In genomic region chr10:43384252-43385221, GRCh38 we compare ENCODE assay signal across 15 cellular contexts. TPM values are rescaled to one million over a fixed set of nuclear protein-coding genes. Genes with fewer than 3 reads are reported as not detected.
DNase-seq lines count a peak whose midpoint lies in the region; ATAC-seq, FAIRE-seq and TF ChIP-seq lines count a peak whose summit lies in the region.
"Had no signal": no experiment of that assay in that cellular context is flagged by ENCODE, and none has a peak within 500 bp of the region (broad histone marks: within the 10 kb centered on the region; RNA-seq: fewer than 3 reads in every experiment).

No MANE protein-coding gene starts in this region.

- H2AFZ ChIP-seq in H1 (ENCODE audit: low read length), result no peak overlapping the region

- peaks cover 16 to 19% of the 10 kb centered on the region in 2 experiments for H4K20me1 ChIP-seq in H1 (replicated peaks in 1 of 2; ENCODE audit: control insufficient read depth in 1 of 2, insufficient read depth in 2 of 2, low read length in 2 of 2)

- H4K5ac ChIP-seq in H1 (ENCODE audit: insufficient read length, low read depth, low read length), result no peak overlapping the region

- TF ChIP-seq POLR2A in H1 (IDR thresholded peaks at IDR 0.05; ENCODE audit: control extremely low read depth in 1 of 2, low read depth in 2 of 2, low read length in 2 of 2), result peak in 1 of 2 experiments; percentile 70; a peak in 2 of 3 replicates

- no peak overlapping the region for H4K8ac ChIP-seq in H1 (ENCODE audit: extremely low read depth, insufficient read depth, low read length)

- ATAC-seq in psoas muscle, result peak; percentile 32 to 60 (median 44)
- ATAC-seq in GM18870 (IDR thresholded peaks at IDR 0.05; ENCODE audit: unreplicated experiment), result no peak
- no peak for ATAC-seq in GM21390 (IDR thresholded peaks at IDR 0.05; ENCODE audit: unreplicated experiment)

- POLR2A ChIA-PET in H1 (lab: Charles Lee; ENCODE audit: partially characterized antibody), result interaction anchor here (0.7 to 7.5 kb wide), 4 partner anchors 13 to 72 kb away, joined by 3 to 112 read pairs (median 5); partner anchors contain the start of gene HNRNPF

- no peak overlapping the region for H2BK120ac ChIP-seq in H1 (replicated peaks; ENCODE audit: low read depth, low read length)

- no peak overlapping the region for H3K18ac ChIP-seq in H1 (ENCODE audit: extremely low read depth, low read length)

- no peak overlapping the region for H3K56ac ChIP-seq in H1 (replicated peaks; ENCODE audit: insufficient read length, low read depth, low read length)

- no peak for FAIRE-seq in H1 (lab: Jason Lieb, UNC)

- no peaks in the 10 kb centered on the region for H3K9me3 ChIP-seq in H1 (ENCODE audit: insufficient read depth in 2 of 2, low read depth in 1 of 2, low read length in 1 of 2)
- no peaks in the 10 kb centered on the region for H3K9me3 ChIP-seq in psoas muscle
- no peaks in the 10 kb centered on the region for H3K9me3 ChIP-seq in BE2C

- H3K36me3 ChIP-seq in H1 (ENCODE audit: control insufficient read depth in 2 of 4, insufficient read depth in 4 of 4, low read length in 3 of 4) (peaks cover 19 to 42% (median 32%) of the 10 kb centered on the region in 4 experiments), psoas muscle (ENCODE audit: insufficient read depth in 1 of 2, low read depth in 1 of 2) (peaks cover 15 to 49% of the 10 kb centered on the region in 2 donors), BE2C (peaks cover 40% of the 10 kb centered on the region)

- no peak overlapping the region for H3K4ac ChIP-seq in H1 (replicated peaks; ENCODE audit: insufficient read length, low read depth, low read length)

- peak; percentile 45 for DNase-seq in NCI-H82 (lab: John Stamatoyannopoulos, UW)
- no peak for DNase-seq in NCI-H82 treated with DMSO at 0.1 percent for 48 hours (lab: John Stamatoyannopoulos, UW; ENCODE audit: unreplicated experiment)
- DNase-seq in M059J (ENCODE audit: low read depth), result peak; percentile 10
- no peak for DNase-seq in H1 (ENCODE audit: low read depth in 1 of 2, low spot score in 2 of 2)
- DNase-seq in psoas muscle, result peak in 1 of 2 donors; percentile 32
- DNase-seq in BE2C, result no peak
- DNase-seq: caudate nucleus, GF-D8, NCI-H2171 treated with DMSO at 0.1 percent for 48 hours, retina, SIG-M5 had no signal

- H3K27ac ChIP-seq in H1 (ENCODE audit: low read depth, low read length) (no peak overlapping the region), psoas muscle (no peak overlapping the region)

- H2BK20ac ChIP-seq in H1 (ENCODE audit: low read length), result no peak overlapping the region; the same call in 1 of the 2 replicates

- no peaks in the 10 kb centered on the region for H3K27me3 ChIP-seq in H1 (replicated peaks in 1 of 4; ENCODE audit: control insufficient read depth in 3 of 4, extremely low read depth in 1 of 4, insufficient read depth in 3 of 4, low read length in 3 of 4)
- H3K27me3 ChIP-seq in psoas muscle (ENCODE audit: insufficient read depth in 3 of 3, low read length in 2 of 3), result no peaks in the 10 kb centered on the region
- H3K27me3 ChIP-seq in BE2C, result no peaks in the 10 kb centered on the region

- H3K14ac ChIP-seq in H1 (ENCODE audit: insufficient read length), result no peak overlapping the region

- no peak for TF ChIP-seq RAD21 in H1 (IDR thresholded peaks at IDR 0.05 in 1 of 2, conservative IDR thresholded peaks at IDR 0.05 in 1 of 2; ENCODE audit: low read depth in 2 of 2, low read length in 2 of 2)

- no peak overlapping the region for H3K23ac ChIP-seq in H1 (ENCODE audit: insufficient read length)

- H2BK15ac ChIP-seq in H1 (ENCODE audit: low read length), result no peak overlapping the region

- H3K4me1 ChIP-seq in H1 (replicated peaks in 1 of 4; ENCODE audit: control insufficient read depth in 3 of 4, insufficient read depth in 4 of 4, low read length in 3 of 4) (no peaks in the 10 kb centered on the region; a peak in 1 of 7 replicates), psoas muscle (no peaks in the 10 kb centered on the region), BE2C (no peaks in the 10 kb centered on the region)

- TF ChIP-seq CTCF in H1 (IDR thresholded peaks at IDR 0.05; ENCODE audit: control extremely low read depth in 1 of 3, insufficient read depth in 1 of 3, low read depth in 1 of 3, low read length in 3 of 3) (no peak), psoas muscle (IDR thresholded peaks at IDR 0.05) (no peak), BE2C (IDR thresholded peaks at IDR 0.05; ENCODE audit: low read depth, low read length) (no peak)

- peaks cover 8% of the 10 kb centered on the region for H3K79me1 ChIP-seq in H1 (ENCODE audit: low read depth, low read length)

- intact Hi-C loops in psoas muscle (cut with DNase I), result no loop called here

- no peak for TF ChIP-seq EP300 in H1 (IDR thresholded peaks at IDR 0.05; ENCODE audit: borderline replicate concordance in 1 of 2, low read depth in 2 of 2, low read length in 2 of 2)

- CTCF ChIA-PET in H1 (lab: Charles Lee; ENCODE audit: partially characterized antibody), result interaction anchor here (0.6 to 1.7 kb wide), 4 partner anchors 55 to 181 kb away, joined by 3 to 4 read pairs (median 3); no protein-coding TSS in a partner anchor

- H3K4me3 ChIP-seq in H1 (ENCODE audit: extremely low read depth in 1 of 4, insufficient read depth in 2 of 4, low read depth in 3 of 4, low read length in 4 of 4) (no peak overlapping the region), psoas muscle (no peak overlapping the region), BE2C (ENCODE audit: low read depth, low read length) (no peak overlapping the region)

- no peak overlapping the region for H2BK12ac ChIP-seq in H1 (ENCODE audit: low read depth, low read length)

- 86% methylated on average over 10 of the region's 10 CpGs; no CpG with 5 or more reads in 1 of the 2 experiments for WGBS in H1 (ENCODE audit: extremely low coverage in 1 of 2, insufficient coverage in 1 of 2, insufficient read length in 1 of 2, insufficient replicate concordance in 2 of 2, low coverage in 1 of 2, low lambda C conversion rate in 2 of 2, missing lambda C conversion rate in 1 of 2), 2 experiments
- 73 to 79% (median 77%) methylated on average over 10 of the region's 10 CpGs for WGBS in psoas muscle, 3 donors

- H2BK5ac ChIP-seq in H1 (ENCODE audit: low read depth, low read length), result no peak overlapping the region

- no peaks in the 10 kb centered on the region for H3K23me2 ChIP-seq in H1 (ENCODE audit: low read depth, low read length)

- no peak overlapping the region for H4K91ac ChIP-seq in H1 (replicated peaks; ENCODE audit: insufficient read length, low read length)

- no peak overlapping the region for H2AK5ac ChIP-seq in H1 (ENCODE audit: low read depth, low read length)

- H3K9ac ChIP-seq in H1 (replicated peaks in 1 of 4; ENCODE audit: extremely low read depth in 1 of 4, low read depth in 3 of 4, low read length in 3 of 4), result no peak overlapping the region

- H3K79me2 ChIP-seq in H1 (ENCODE audit: control insufficient read depth in 1 of 2, insufficient read depth in 2 of 2, low read length in 2 of 2), result peaks cover 0 to 20% of the 10 kb centered on the region in 2 experiments; a peak in 2 of 4 replicates

- H3K4me2 ChIP-seq in H1 (ENCODE audit: insufficient read depth in 1 of 2, low read depth in 2 of 2, low read length in 2 of 2), result no peak overlapping the region

TF ChIP-seq in H1, 55 proteins besides CTCF, POLR2A, EP300 and RAD21 (continues in another document):
- TF ChIP-seq SIRT6 (IDR thresholded peaks at IDR 0.05; ENCODE audit: low read length) (peak; percentile 21), YY1 (IDR thresholded peaks at IDR 0.05; ENCODE audit: low read depth, low read length) (no peak)

RNA-seq across cellular contexts. Expression of gene FXYD4, which starts 13.1 kb away (rescaled TPM):
- total RNA-seq in M059J (2014; rRNA removed; shearing (Covaris generic)), result not detected in 2 replicates
- not detected in 2 replicates for total RNA-seq in H1 (2021; fragmentation: NEBNext Ultra II Directional; extraction: Animal tissue kit (Norgen Biotek cat#: 25700))
- polyA plus RNA-seq in H1 (2011; rRNA removed) (not detected in 2 replicates), psoas muscle (under 1 TPM in 2 of 3 donors, not detected in 1; 0.18 to 0.74 TPM)
- not detected for polyA plus RNA-seq in H1 (2011; cell fraction: cytosol; rRNA removed)
- polyA plus RNA-seq in H1 (2011; cell fraction: nucleus; rRNA removed), result not detected
- not detected in 4 replicates for polyA plus RNA-seq in H1 (2012, experiment 1 of 2)
- polyA plus RNA-seq in H1 (2012, experiment 2 of 2), result not detected
- polyA plus RNA-seq in H1 (2013, experiment 1 of 2), result not detected
- not detected for polyA plus RNA-seq in H1 (2013, experiment 2 of 2)
- not detected in 2 replicates for polyA minus RNA-seq in H1 (2011; rRNA and poly(A)+ RNA removed)
- not detected for polyA minus RNA-seq in H1 (2011; cell fraction: cytosol; rRNA and poly(A)+ RNA removed)
- not detected for polyA minus RNA-seq in H1 (2011; cell fraction: nucleus; rRNA and poly(A)+ RNA removed)
- total RNA-seq in psoas muscle, result 1 to 10 TPM in 1 of 4 donors, not detected in 3; 3.0 TPM
- polyA plus RNA-seq in BE2C (2012; ENCODE audit: insufficient read depth, insufficient read length, low read depth), result not detected
- total RNA-seq: fibroblast of villous mesenchyme, lung microvascular endothelial cell had no signal

RNA-seq across cellular contexts. Expression of gene HNRNPF, which starts 24.4 kb away (rescaled TPM):
- 129 and 179 TPM in 2 replicates for total RNA-seq in M059J (2014; rRNA removed; shearing (Covaris generic))
- 389 and 397 TPM in 2 replicates for total RNA-seq in H1 (2021; fragmentation: NEBNext Ultra II Directional; extraction: Animal tissue kit (Norgen Biotek cat#: 25700))
- 208 and 209 TPM in 2 replicates for polyA plus RNA-seq in H1 (2011; rRNA removed)
- 285 TPM for polyA plus RNA-seq in H1 (2011; cell fraction: cytosol; rRNA removed)
- polyA plus RNA-seq in H1 (2011; cell fraction: nucleus; rRNA removed), result 199 TPM
- polyA plus RNA-seq in H1 (2012, experiment 1 of 2), result 322 to 369 TPM (median 332 TPM) in 4 replicates
- 154 TPM for polyA plus RNA-seq in H1 (2012, experiment 2 of 2)
- polyA plus RNA-seq in H1 (2013, experiment 1 of 2), result 167 TPM
- 175 TPM for polyA plus RNA-seq in H1 (2013, experiment 2 of 2)
- 303 and 334 TPM in 2 replicates for polyA minus RNA-seq in H1 (2011; rRNA and poly(A)+ RNA removed)
- 147 TPM for polyA minus RNA-seq in H1 (2011; cell fraction: cytosol; rRNA and poly(A)+ RNA removed)
- polyA minus RNA-seq in H1 (2011; cell fraction: nucleus; rRNA and poly(A)+ RNA removed), result 101 TPM
- total RNA-seq in psoas muscle, result 100 to 1,000 TPM in 2 of 4 donors, 10 to 100 TPM in 2; 68.0 to 154 (median 110) TPM
- polyA plus RNA-seq in psoas muscle, result 100 to 1,000 TPM in 1 of 3 donors, 10 to 100 TPM in 2; 62.1 to 126 (median 75.2) TPM
- 240 TPM for polyA plus RNA-seq in BE2C (2012; ENCODE audit: insufficient read depth, insufficient read length, low read depth)

RNA-seq across cellular contexts. Expression of gene ZNF487, which starts 52.4 kb away (rescaled TPM):
- 1.0 and 2.6 TPM in 2 replicates for total RNA-seq in M059J (2014; rRNA removed; shearing (Covaris generic))
- total RNA-seq in H1 (2021; fragmentation: NEBNext Ultra II Directional; extraction: Animal tissue kit (Norgen Biotek cat#: 25700)), result 1.9 TPM in 2 replicates
- polyA plus RNA-seq in H1 (2011; rRNA removed) (1.9 and 2.5 TPM in 2 replicates), psoas muscle (1 to 10 TPM; 2.0 to 9.8 (median 2.5) TPM)
- 1.8 TPM for polyA plus RNA-seq in H1 (2011; cell fraction: cytosol; rRNA removed)
- 2.7 TPM for polyA plus RNA-seq in H1 (2011; cell fraction: nucleus; rRNA removed)
- polyA plus RNA-seq in H1 (2012, experiment 1 of 2), result 0.97 to 1.6 TPM (median 1.3 TPM) in 4 replicates
- 1.8 TPM for polyA plus RNA-seq in H1 (2012, experiment 2 of 2)
- 1.6 TPM for polyA plus RNA-seq in H1 (2013, experiment 1 of 2)
- 1.4 TPM for polyA plus RNA-seq in H1 (2013, experiment 2 of 2)
- polyA minus RNA-seq in H1 (2011; rRNA and poly(A)+ RNA removed), result 0.57 and 3.0 TPM in 2 replicates
- polyA minus RNA-seq in H1 (2011; cell fraction: cytosol; rRNA and poly(A)+ RNA removed), result not detected
- 3.3 TPM for polyA minus RNA-seq in H1 (2011; cell fraction: nucleus; rRNA and poly(A)+ RNA removed)
- total RNA-seq in psoas muscle, result 1 to 10 TPM; 1.2 to 2.1 (median 1.5) TPM
- polyA plus RNA-seq in BE2C (2012; ENCODE audit: insufficient read depth, insufficient read length, low read depth), result 0.74 TPM

Comparison
In these comparisons a context has a peak if more than half of its experiments do, and no peak if none do; other contexts are left out.
1. DNase-seq: peak in NCI-H82 (single experiment) and M059J (single experiment); none in NCI-H82 treated with DMSO at 0.1 percent for 48 hours (single experiment), H1 (0 of 2) and BE2C (single experiment).
2. ATAC-seq: peak in psoas muscle (4 of 4); none in GM18870 (single experiment) and GM21390 (single experiment).